In the genomic region with DNA sequence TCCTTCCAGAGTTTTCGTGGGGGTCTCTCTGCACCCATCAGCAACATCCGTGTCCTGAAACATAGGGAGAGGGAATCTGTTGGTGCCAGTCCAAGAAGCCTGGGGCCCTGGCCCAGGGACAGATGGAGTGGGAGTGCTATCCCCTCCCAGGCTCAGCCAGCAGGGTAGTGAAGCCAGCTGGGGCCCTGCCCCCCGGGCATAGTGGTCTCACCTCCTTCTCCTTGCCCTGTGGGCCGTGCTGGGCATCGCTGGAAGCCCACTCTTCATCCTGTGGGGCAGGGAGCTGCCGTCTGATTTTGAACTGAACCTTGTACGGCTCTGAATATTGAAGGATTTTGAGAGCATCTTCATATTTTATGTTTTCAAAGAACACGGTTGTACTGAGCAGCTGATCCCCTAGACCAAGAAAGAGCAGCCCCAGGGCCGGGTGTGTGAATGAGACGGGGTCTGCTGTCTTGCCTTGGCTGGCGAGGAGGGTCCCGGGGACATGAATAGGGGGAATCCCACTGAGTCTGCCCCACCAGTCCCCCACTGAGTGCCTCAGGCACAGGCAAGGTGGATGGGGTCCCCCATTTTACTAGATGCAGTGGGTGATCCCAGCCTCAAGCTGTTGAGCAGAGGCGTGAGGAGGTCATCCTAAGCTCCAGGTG, we compare ENCODE assay signal across 22 cellular contexts. TPM values are rescaled to one million over a fixed set of nuclear protein-coding genes. Genes with fewer than 3 reads are reported as not detected.
"Had no signal": no experiment of that assay in that cellular context is flagged by ENCODE, and none has a peak within 500 bp of the region (broad histone marks: within the 10 kb centered on the region; RNA-seq: fewer than 3 reads in every experiment).

No MANE protein-coding gene starts in this region.

- H3K4me3 Mint-ChIP-seq: activated B cell treated with CpG ODN at 0.5 μM for 24 hours; activated CD4-positive, alpha-beta memory T cell treated with anti-CD3 and anti-CD28 coated beads for 36 hours; activated CD4-positive, alpha-beta T cell treated with anti-CD3 and anti-CD28 coated beads, Interleukin-2, amount 10 ng/mL, durations not matched to agents 7 days and 5 days; activated naive CD8-positive, alpha-beta T cell; activated T-cell treated with anti-CD3 and anti-CD28 coated beads, Interleukin-2, amount 50 U/mL, for 4 hours; brain; T-helper 17 cell had no signal

- H3K9me3 ChIP-seq: Peyer's patch had no signal

- DNase-seq: activated B cell treated with CpG ODN at 0.5 μM for 24 hours; activated CD4-positive, alpha-beta memory T cell treated with anti-CD3 and anti-CD28 coated beads for 36 hours; activated CD4-positive, alpha-beta T cell treated with anti-CD3 and anti-CD28 coated beads, Interleukin-2, amount 10 ng/mL, durations not matched to agents 7 days and 5 days; activated CD8-positive, alpha-beta memory T cell treated with anti-CD3 and anti-CD28 coated beads for 24 hours; activated effector memory CD4-positive, alpha-beta T cell treated with anti-CD3 and anti-CD28 coated beads, Interleukin-2, amount 50 U/mL, for 16 hours; activated naive CD4-positive, alpha-beta T cell treated with Interleukin-2 at 50 U/mL for 16 hours; activated T-cell treated with anti-CD3 and anti-CD28 coated beads, Interleukin-2, amount 50 U/mL, for 4 hours; amygdala; Karpas-422; MM.1S; NCI-H1105; NCI-H1436; NCI-H1694 treated with DMSO at 0.1 percent for 48 hours; NCI-H2029 treated with DMSO at 0.1 percent for 48 hours; NCI-H510A treated with DMSO at 0.1 percent for 48 hours; Peyer's patch; SIG-M5; T-helper 9 cell had no signal

- H3K27ac Mint-ChIP-seq: activated B cell treated with CpG ODN at 0.5 μM for 24 hours; activated CD4-positive, alpha-beta memory T cell treated with anti-CD3 and anti-CD28 coated beads for 36 hours; activated CD4-positive, alpha-beta T cell treated with anti-CD3 and anti-CD28 coated beads, Interleukin-2, amount 10 ng/mL, durations not matched to agents 7 days and 5 days; activated naive CD8-positive, alpha-beta T cell; brain; T-helper 17 cell had no signal

- H3K4me1 Mint-ChIP-seq: activated B cell treated with CpG ODN at 0.5 μM for 24 hours; activated CD4-positive, alpha-beta T cell treated with anti-CD3 and anti-CD28 coated beads, Interleukin-2, amount 10 ng/mL, durations not matched to agents 7 days and 5 days; brain had no signal

- H3K9me3 Mint-ChIP-seq: activated B cell treated with CpG ODN at 0.5 μM for 24 hours; activated CD4-positive, alpha-beta memory T cell treated with anti-CD3 and anti-CD28 coated beads for 36 hours; activated CD4-positive, alpha-beta T cell treated with anti-CD3 and anti-CD28 coated beads, Interleukin-2, amount 10 ng/mL, durations not matched to agents 7 days and 5 days; activated T-cell treated with anti-CD3 and anti-CD28 coated beads, Interleukin-2, amount 50 U/mL, for 4 hours; brain had no signal

- H3K4me1 ChIP-seq: Peyer's patch had no signal

- H3K4me3 ChIP-seq: K562, Peyer's patch had no signal

- H3K36me3 ChIP-seq: Peyer's patch had no signal

- ATAC-seq: activated T-cell treated with anti-CD3 and anti-CD28 coated beads, Interleukin-2, amount 50 U/mL, for 4 hours; K562; T-helper 17 cell had no signal

- H3K36me3 Mint-ChIP-seq: activated CD4-positive, alpha-beta memory T cell treated with anti-CD3 and anti-CD28 coated beads for 36 hours; activated naive CD8-positive, alpha-beta T cell had no signal

- H3K27me3 ChIP-seq: Peyer's patch had no signal

- H3K27ac ChIP-seq: Peyer's patch had no signal

RNA-seq across cellular contexts. Expression of gene AHNAK2, which starts 23.3 kb away (rescaled TPM):
- total RNA-seq: activated B cell treated with CpG ODN at 0.5 μM for 24 hours; activated CD4-positive, alpha-beta T cell treated with anti-CD3 and anti-CD28 coated beads, Interleukin-2, amount 10 ng/mL, durations not matched to agents 7 days and 5 days; T-helper 17 cell had no signal

RNA-seq across cellular contexts. Expression of gene PLD4, which starts 30.2 kb away (rescaled TPM):
- total RNA-seq: activated CD4-positive, alpha-beta memory T cell treated with anti-CD3 and anti-CD28 coated beads for 36 hours; activated CD4-positive, alpha-beta T cell treated with anti-CD3 and anti-CD28 coated beads, Interleukin-2, amount 10 ng/mL, durations not matched to agents 7 days and 5 days had no signal
- polyA plus RNA-seq: K562 had no signal
